7 cellular contexts compared by ENCODE assay signal in genomic region chr1:1573843-1574720, GRCh38. TPM values are rescaled to one million over a fixed set of nuclear protein-coding genes. Genes with fewer than 3 reads are reported as not detected.
DNase-seq lines count a peak whose midpoint lies in the region; ATAC-seq, FAIRE-seq and TF ChIP-seq lines count a peak whose summit lies in the region.

No MANE protein-coding gene starts in this region.

- TSS peak; percentile 83 for BruUV-seq in K562 (replicated peaks; lab: Mats Ljungman, UMichigan)

- H3K9ac ChIP-seq in K562 (ENCODE audit: insufficient read depth in 1 of 2, low read depth in 2 of 2, low read length in 2 of 2) (peak overlapping the region; percentile 98 to 99), skeletal muscle tissue (ENCODE audit: low read depth in 1 of 3, low read length in 3 of 3) (peak overlapping the region; percentile 99 to 100 (median 100))

- no peak for TF ChIP-seq EP300 in K562 (IDR thresholded peaks at IDR 0.05; ENCODE audit: low read length)

- ATAC-seq in T-cell (replicated peaks in 1 of 4) (peak; percentile 84 to 85 (median 84)), K562 (peak; percentile 83)

- intact Hi-C loops in K562 (cut with micrococcal nuclease): loop anchor here (5.0 kb wide), 1 partner anchor 83 kb away; the partner anchor contains the start of gene CDK11B

- peak overlapping the region; percentile 100 for H3K4me3 ChIP-seq in K562
- H3K4me3 ChIP-seq in iPS-18c (ENCODE audit: insufficient read depth, low read depth, low read length): peak overlapping the region; percentile 71
- H3K4me3 ChIP-seq in skeletal muscle tissue (ENCODE audit: low read length in 3 of 3): peak overlapping the region; percentile 91 to 98 (median 95)

- no peak; the same call in 1 of the 2 replicates for TF ChIP-seq POLR2A in K562 (conservative IDR thresholded peaks at IDR 0.05)

- H3K9me1 ChIP-seq in K562 (ENCODE audit: control insufficient read depth, insufficient read depth, low read length): no peaks in the 10 kb centered on the region

- peak overlapping the region; percentile 99 for H3K27ac ChIP-seq in K562 (ENCODE audit: extremely low read depth, low read depth, low read length)
- H3K27ac ChIP-seq in skeletal muscle tissue (ENCODE audit: low read depth, low read length): peak overlapping the region; percentile 98

- H3K36me3 ChIP-seq in K562 (ENCODE audit: control insufficient read depth, insufficient read depth, low read length) (peaks cover 36% of the 10 kb centered on the region), skeletal muscle tissue (ENCODE audit: control insufficient read depth in 3 of 3, insufficient read depth in 3 of 3, low read length in 3 of 3) (peaks cover 0 to 10% (median 4%) of the 10 kb centered on the region in 3 donors)

- peaks cover 5% of the 10 kb centered on the region; the same call in 1 of the 2 replicates for H4K20me1 ChIP-seq in K562 (replicated peaks; ENCODE audit: control insufficient read depth, insufficient read depth, low read length)

- H3K4me2 ChIP-seq in K562 (ENCODE audit: insufficient read depth, low read length): peak overlapping the region; percentile 85

- POLR2A ChIA-PET in T-cell (lab: Charles Lee): no interaction called here
- POLR2A ChIA-PET in K562 (lab: Yijun Ruan, JAX): interaction anchor here (0.7 to 3.4 kb wide), 3 partner anchors 9 to 48 kb away, joined by 3 to 13 read pairs (median 3); no protein-coding TSS in a partner anchor

- H3K27me3 Mint-ChIP-seq in T-cell: no peaks in the 10 kb centered on the region

- in situ Hi-C loops in K562 (cut with MboI): no loop called here

- WGBS in K562 (ENCODE audit: insufficient coverage, low coverage, missing lambda C conversion rate): under 1% methylated on average over 96 of the region's 96 CpGs

- H3K4me1 ChIP-seq in K562 (replicated peaks in 1 of 2; ENCODE audit: control insufficient read depth in 2 of 2, insufficient read depth in 2 of 2, low read length in 2 of 2) (peaks cover 15 to 38% of the 10 kb centered on the region in 2 experiments; a peak in 4 of 5 replicates), skeletal muscle tissue (ENCODE audit: control insufficient read depth in 3 of 3, insufficient read depth in 3 of 3, low read length in 3 of 3) (peaks cover 16 to 20% (median 20%) of the 10 kb centered on the region in 3 donors)

- peaks cover 39 to 50% (median 41%) of the 10 kb centered on the region in 3 donors for H3K4me1 Mint-ChIP-seq in T-cell

- CTCF ChIA-PET in T-cell (lab: Charles Lee): interaction anchor here in 1 of 2 donors (0.6 to 0.7 kb wide), 2 partner anchors 27 to 63 kb away, joined by 3 read pairs; no protein-coding TSS in a partner anchor
- CTCF ChIA-PET in K562 (lab: Yijun Ruan, JAX; ENCODE audit: low intra/inter-chr PET ratio): interaction anchor here (0.5 to 1.7 kb wide), 2 partner anchors 47 to 506 kb away, joined by 3 to 5 read pairs; no protein-coding TSS in a partner anchor

- peaks cover 0 to 12% of the 10 kb centered on the region in 2 experiments; a peak in 2 of 5 replicates for H3K27me3 ChIP-seq in K562 (ENCODE audit: control insufficient read depth in 2 of 2, insufficient read depth in 2 of 2, low read length in 2 of 2)
- H3K27me3 ChIP-seq in skeletal muscle tissue (ENCODE audit: control insufficient read depth in 3 of 3, insufficient read depth in 3 of 3, low read length in 3 of 3): peaks cover 0 to 9% (median 4%) of the 10 kb centered on the region in 3 donors

- DNase-seq in HCEC 1CT (peak; percentile 64), LoVo (ENCODE audit: low spot score) (peak; percentile 81), T-cell (peak in 27 of 34 experiments; percentile 49 to 80 (median 67)), K562 (ENCODE audit: extremely low read depth in 1 of 4, low spot score in 3 of 4) (peak; percentile 82 to 87 (median 86))

- peaks cover 63% of the 10 kb centered on the region for H3K79me2 ChIP-seq in K562 (ENCODE audit: control insufficient read depth, insufficient read depth, low read length)

- peaks cover 9% of the 10 kb centered on the region for H3K36me3 Mint-ChIP-seq in T-cell

- H3K9me3 Mint-ChIP-seq in T-cell: no peaks in the 10 kb centered on the region

- H2AFZ ChIP-seq in K562 (ENCODE audit: low read depth, low read length): peak overlapping the region; percentile 95

- H3K27ac Mint-ChIP-seq in T-cell: peak overlapping the region; percentile 94 to 97

- peak overlapping the region; percentile 90 to 96 (median 95) for H3K4me3 Mint-ChIP-seq in T-cell

- no peaks in the 10 kb centered on the region for H3K9me3 ChIP-seq in K562 (replicated peaks; ENCODE audit: control insufficient read depth, insufficient read depth, low read depth, low read length)
- no peaks in the 10 kb centered on the region for H3K9me3 ChIP-seq in iPS-18c (ENCODE audit: control insufficient read depth, insufficient read depth, low read length)
- no peaks in the 10 kb centered on the region for H3K9me3 ChIP-seq in skeletal muscle tissue (ENCODE audit: control insufficient read depth in 3 of 3, low read length in 3 of 3)

- peak in 1 of 2 experiments; percentile 32; a peak in 2 of 4 replicates for TF ChIP-seq RAD21 in K562 (CRISPR knock-in tag; conservative IDR thresholded peaks at IDR 0.05 in 1 of 2, IDR thresholded peaks at IDR 0.05 in 1 of 2)

- TF ChIP-seq CTCF in GM12873 (IDR thresholded peaks at IDR 0.05; ENCODE audit: insufficient read depth, low read depth, low read length, missing control alignments) (peak; percentile 12), K562 (IDR thresholded peaks at IDR 0.05 in 2 of 3, conservative IDR thresholded peaks at IDR 0.05 in 1 of 3; ENCODE audit: insufficient read depth in 2 of 3, low read depth in 1 of 3, low read length in 3 of 3) (peak; percentile 22 to 61 (median 61); a peak in 4 of 6 replicates)

- peak; percentile 78 for FAIRE-seq in K562 (lab: Jason Lieb, UNC)

RNA-seq across cellular contexts. Expression of gene SSU72, which starts 0.6 kb away (rescaled TPM):
- 100 to 1,000 TPM; 112 to 135 (median 134) TPM for total RNA-seq in T-cell
- 158 and 318 TPM in 2 replicates for total RNA-seq in K562 (2011; cell fraction: chromatin; rRNA removed; ENCODE audit: low replicate concordance)
- 177 TPM in 2 replicates for total RNA-seq in K562 (2011; cell fraction: nucleolus; rRNA removed)
- 165 and 176 TPM in 2 replicates for total RNA-seq in K562 (2011; cell fraction: nucleoplasm; rRNA removed)
- 157 and 175 TPM in 2 replicates for total RNA-seq in K562 (2014; rRNA removed)
- 75.3 and 77.6 TPM in 2 replicates for total RNA-seq in K562 (2014; rRNA removed; fragmentation: Illumina TruSeq; extraction: Trizol)
- 79.3 and 80.4 TPM in 2 replicates for total RNA-seq in K562 (2015; rRNA removed; fragmentation: Illumina TruSeq; extraction: Trizol)
- 185 and 187 TPM in 2 replicates for total RNA-seq in K562 (2021)
- 77.5 and 94.6 TPM in 2 replicates for polyA plus RNA-seq in K562 (2011; rRNA removed)
- 108 and 136 TPM in 2 replicates for polyA plus RNA-seq in K562 (2011; cell fraction: cytosol; rRNA removed)
- polyA plus RNA-seq in K562 (2011; cell fraction: nucleus; rRNA removed): 118 and 152 TPM in 2 replicates
- 185 and 187 TPM in 2 replicates for polyA plus RNA-seq in K562 (2012)
- 184 and 187 TPM in 2 replicates for polyA plus RNA-seq in K562 (2014; fragmentation: Illumina TruSeq; extraction: Trizol)
- 10 to 100 TPM; 70.8 to 90.8 TPM for polyA plus RNA-seq in K562 (2014; fragmentation: Nextera tagmentation; extraction: Ambion mirVana)
- polyA plus RNA-seq in K562 (2014; rRNA removed): 201 and 217 TPM in 2 replicates
- polyA minus RNA-seq in K562 (2011; rRNA and poly(A)+ RNA removed): 79.6 and 115 TPM in 2 replicates
- 73.7 and 101 TPM in 2 replicates for polyA minus RNA-seq in K562 (2011; cell fraction: cytosol; rRNA and poly(A)+ RNA removed)
- polyA minus RNA-seq in K562 (2011; cell fraction: nucleus; rRNA and poly(A)+ RNA removed): 42.8 and 44.6 TPM in 2 replicates
- total RNA-seq in skeletal muscle tissue: 40.2 TPM

RNA-seq across cellular contexts. Expression of gene FNDC10, which starts 25.9 kb away (rescaled TPM):
- total RNA-seq in T-cell (1 to 10 TPM; 2.1 to 6.3 (median 5.9) TPM), K562 (2014; rRNA removed) (2.2 and 3.1 TPM in 2 replicates), K562 (2014; rRNA removed; fragmentation: Illumina TruSeq; extraction: Trizol) (0.29 TPM in 1 of 2 replicates, not detected in the other), K562 (2015; rRNA removed; fragmentation: Illumina TruSeq; extraction: Trizol) (2.9 and 3.8 TPM in 2 replicates), K562 (2021) (6.3 and 7.7 TPM in 2 replicates), skeletal muscle tissue (not detected)
- total RNA-seq in K562 (2011; cell fraction: chromatin; rRNA removed; ENCODE audit: low replicate concordance): 0.83 and 3.0 TPM in 2 replicates
- total RNA-seq in K562 (2011; cell fraction: nucleolus; rRNA removed): 3.7 and 4.7 TPM in 2 replicates
- total RNA-seq in K562 (2011; cell fraction: nucleoplasm; rRNA removed): 2.1 and 4.0 TPM in 2 replicates
- polyA plus RNA-seq in K562 (2011; rRNA removed) (1.4 and 2.3 TPM in 2 replicates), K562 (2014; fragmentation: Illumina TruSeq; extraction: Trizol) (1.6 and 4.4 TPM in 2 replicates), K562 (2014; fragmentation: Nextera tagmentation; extraction: Ambion mirVana) (under 1 TPM; 0.08 to 0.11 TPM), K562 (2014; rRNA removed) (3.2 and 5.5 TPM in 2 replicates)
- 4.3 and 18.6 TPM in 2 replicates for polyA plus RNA-seq in K562 (2011; cell fraction: cytosol; rRNA removed)
- 2.5 and 5.4 TPM in 2 replicates for polyA plus RNA-seq in K562 (2011; cell fraction: nucleus; rRNA removed)
- 6.7 and 7.8 TPM in 2 replicates for polyA plus RNA-seq in K562 (2012)
- polyA minus RNA-seq in K562 (2011; rRNA and poly(A)+ RNA removed): 0.45 and 1.0 TPM in 2 replicates
- 7.0 and 9.5 TPM in 2 replicates for polyA minus RNA-seq in K562 (2011; cell fraction: cytosol; rRNA and poly(A)+ RNA removed)
- 2.7 and 3.0 TPM in 2 replicates for polyA minus RNA-seq in K562 (2011; cell fraction: nucleus; rRNA and poly(A)+ RNA removed)

RNA-seq across cellular contexts. Expression of gene TMEM240, which starts 33.7 kb away (rescaled TPM):
- 1 to 10 TPM; 1.0 to 3.1 (median 1.4) TPM for total RNA-seq in T-cell
- total RNA-seq in K562 (2011; cell fraction: chromatin; rRNA removed; ENCODE audit: low replicate concordance): 1.2 and 8.3 TPM in 2 replicates
- total RNA-seq in K562 (2011; cell fraction: nucleolus; rRNA removed): 5.3 and 6.0 TPM in 2 replicates
- 2.6 and 6.0 TPM in 2 replicates for total RNA-seq in K562 (2011; cell fraction: nucleoplasm; rRNA removed)
- 0.78 TPM in 1 of 2 replicates, not detected in the other for total RNA-seq in K562 (2014; rRNA removed)
- total RNA-seq in K562 (2014; rRNA removed; fragmentation: Illumina TruSeq; extraction: Trizol): not detected in 2 replicates
- total RNA-seq in K562 (2015; rRNA removed; fragmentation: Illumina TruSeq; extraction: Trizol): 0.38 and 0.43 TPM in 2 replicates
- 1.3 and 2.0 TPM in 2 replicates for total RNA-seq in K562 (2021)
- polyA plus RNA-seq in K562 (2011; rRNA removed): 0.24 TPM in 2 replicates
- polyA plus RNA-seq in K562 (2011; cell fraction: cytosol; rRNA removed): 0.46 TPM in 1 of 2 replicates, not detected in the other
- polyA plus RNA-seq in K562 (2011; cell fraction: nucleus; rRNA removed): 3.5 and 8.1 TPM in 2 replicates
- 1.1 and 3.2 TPM in 2 replicates for polyA plus RNA-seq in K562 (2012)
- not detected in 2 replicates for polyA plus RNA-seq in K562 (2014; fragmentation: Illumina TruSeq; extraction: Trizol)
- polyA plus RNA-seq in K562 (2014; fragmentation: Nextera tagmentation; extraction: Ambion mirVana): not detected
- 0.28 and 0.94 TPM in 2 replicates for polyA plus RNA-seq in K562 (2014; rRNA removed)
- not detected in 2 replicates for polyA minus RNA-seq in K562 (2011; rRNA and poly(A)+ RNA removed)
- polyA minus RNA-seq in K562 (2011; cell fraction: cytosol; rRNA and poly(A)+ RNA removed): not detected in 2 replicates
- 0.56 and 0.67 TPM in 2 replicates for polyA minus RNA-seq in K562 (2011; cell fraction: nucleus; rRNA and poly(A)+ RNA removed)
- total RNA-seq in skeletal muscle tissue: 2.1 TPM

RNA-seq across cellular contexts. Expression of gene MIB2, which starts 41.2 kb away (rescaled TPM):
- total RNA-seq in T-cell (100 to 1,000 TPM in 3 of 5 donors, 10 to 100 TPM in 2; 68.9 to 105 (median 103) TPM), K562 (2014; rRNA removed) (13.1 and 18.6 TPM in 2 replicates), K562 (2014; rRNA removed; fragmentation: Illumina TruSeq; extraction: Trizol) (0.48 and 0.62 TPM in 2 replicates), K562 (2015; rRNA removed; fragmentation: Illumina TruSeq; extraction: Trizol) (3.1 and 4.9 TPM in 2 replicates), K562 (2021) (17.0 and 17.2 TPM in 2 replicates), skeletal muscle tissue (49.6 TPM)
- total RNA-seq in K562 (2011; cell fraction: chromatin; rRNA removed; ENCODE audit: low replicate concordance): 59.7 and 195 TPM in 2 replicates
- 141 and 146 TPM in 2 replicates for total RNA-seq in K562 (2011; cell fraction: nucleolus; rRNA removed)
- 57.8 and 65.2 TPM in 2 replicates for total RNA-seq in K562 (2011; cell fraction: nucleoplasm; rRNA removed)
- polyA plus RNA-seq in K562 (2011; rRNA removed) (6.6 and 10.1 TPM in 2 replicates), K562 (2014; fragmentation: Illumina TruSeq; extraction: Trizol) (0.80 and 1.4 TPM in 2 replicates), K562 (2014; fragmentation: Nextera tagmentation; extraction: Ambion mirVana) (under 1 TPM in 1 of 2 experiments, not detected in 1; 0.04 TPM), K562 (2014; rRNA removed) (12.0 and 16.8 TPM in 2 replicates)
- 9.9 and 25.0 TPM in 2 replicates for polyA plus RNA-seq in K562 (2011; cell fraction: cytosol; rRNA removed)
- 105 and 181 TPM in 2 replicates for polyA plus RNA-seq in K562 (2011; cell fraction: nucleus; rRNA removed)
- polyA plus RNA-seq in K562 (2012): 16.8 and 55.2 TPM in 2 replicates
- polyA minus RNA-seq in K562 (2011; rRNA and poly(A)+ RNA removed): 4.4 and 5.2 TPM in 2 replicates
- polyA minus RNA-seq in K562 (2011; cell fraction: cytosol; rRNA and poly(A)+ RNA removed): 7.8 and 14.8 TPM in 2 replicates
- 40.3 and 45.4 TPM in 2 replicates for polyA minus RNA-seq in K562 (2011; cell fraction: nucleus; rRNA and poly(A)+ RNA removed)

RNA-seq across cellular contexts. Expression of gene MMP23B, which starts 57.9 kb away (rescaled TPM):
- total RNA-seq in T-cell (10 to 100 TPM in 1 of 5 donors, 1 to 10 TPM in 4; 4.8 to 11.2 (median 6.8) TPM), K562 (2014; rRNA removed) (0.65 and 1.2 TPM in 2 replicates), K562 (2014; rRNA removed; fragmentation: Illumina TruSeq; extraction: Trizol) (not detected in 2 replicates), K562 (2015; rRNA removed; fragmentation: Illumina TruSeq; extraction: Trizol) (not detected in 2 replicates), K562 (2021) (0.38 and 1.3 TPM in 2 replicates), skeletal muscle tissue (17.2 TPM)
- total RNA-seq in K562 (2011; cell fraction: chromatin; rRNA removed; ENCODE audit: low replicate concordance): 1.7 and 4.4 TPM in 2 replicates
- total RNA-seq in K562 (2011; cell fraction: nucleolus; rRNA removed): 4.9 and 5.5 TPM in 2 replicates
- total RNA-seq in K562 (2011; cell fraction: nucleoplasm; rRNA removed): 1.3 and 2.1 TPM in 2 replicates
- polyA plus RNA-seq in K562 (2011; rRNA removed) (0.30 and 0.45 TPM in 2 replicates), K562 (2014; fragmentation: Illumina TruSeq; extraction: Trizol) (not detected in 2 replicates), K562 (2014; fragmentation: Nextera tagmentation; extraction: Ambion mirVana) (not detected), K562 (2014; rRNA removed) (0.28 and 0.80 TPM in 2 replicates)
- 0.27 and 1.3 TPM in 2 replicates for polyA plus RNA-seq in K562 (2011; cell fraction: cytosol; rRNA removed)
- 2.7 and 9.6 TPM in 2 replicates for polyA plus RNA-seq in K562 (2011; cell fraction: nucleus; rRNA removed)
- polyA plus RNA-seq in K562 (2012): 0.83 and 2.5 TPM in 2 replicates
- polyA minus RNA-seq in K562 (2011; rRNA and poly(A)+ RNA removed): not detected in 2 replicates
- polyA minus RNA-seq in K562 (2011; cell fraction: cytosol; rRNA and poly(A)+ RNA removed): not detected in 2 replicates
- polyA minus RNA-seq in K562 (2011; cell fraction: nucleus; rRNA and poly(A)+ RNA removed): 0.44 and 2.0 TPM in 2 replicates

Comparison
In these comparisons a context has a peak if more than half of its experiments do, and no peak if none do; other contexts are left out.
1. Peak in every context shown above with its lines: DNase-seq, ATAC-seq, H3K4me3 ChIP-seq and H3K27ac ChIP-seq.